In genomic region chr4:158827475-158828085, GRCh38 we compare ENCODE assay signal across 13 cellular contexts. TPM values are rescaled to one million over a fixed set of nuclear protein-coding genes. Genes with fewer than 3 reads are reported as not detected.
DNase-seq lines count a peak whose midpoint lies in the region; ATAC-seq, FAIRE-seq and TF ChIP-seq lines count a peak whose summit lies in the region.
"Had no signal": no experiment of that assay in that cellular context is flagged by ENCODE, and none has a peak within 500 bp of the region (broad histone marks: within the 10 kb centered on the region; RNA-seq: fewer than 3 reads in every experiment).

No MANE protein-coding gene starts in this region.

- intact Hi-C loops in heart right ventricle (cut with DNase I) = loop anchor here in 2 of 10 donors (5.0 to 10.0 kb wide), 2 partner anchors 53 to 55 kb away; no protein-coding TSS in a partner anchor
- intact Hi-C loops in psoas muscle (cut with DNase I) = no loop called here

- H3K9me3 ChIP-seq in T-helper 17 cell (ENCODE audit: control insufficient read depth, low read length, poor library complexity, severe bottlenecking) (no peaks in the 10 kb centered on the region), heart right ventricle (no peaks in the 10 kb centered on the region), psoas muscle (no peaks in the 10 kb centered on the region), tibial nerve (no peaks in the 10 kb centered on the region)
- H3K9me3 ChIP-seq: gastroesophageal sphincter had no signal

- H3F3A ChIP-seq in GM23338 (replicated peaks; ENCODE audit: low read depth) = no peaks in the 10 kb centered on the region

- no peak for FAIRE-seq in GM19239 (lab: Jason Lieb, UNC)

- no peak overlapping the region for H2AFZ ChIP-seq in GM23338

- H3K36me3 Mint-ChIP-seq in GM23338 (ENCODE audit: low read depth) = no peaks in the 10 kb centered on the region
- peaks cover 15% of the 10 kb centered on the region for H3K36me3 Mint-ChIP-seq in T-helper 17 cell (ENCODE audit: low read depth)

- no peaks in the 10 kb centered on the region for H3K79me2 ChIP-seq in GM23338 (replicated peaks; ENCODE audit: insufficient read depth)

- no peak overlapping the region for H3K4me3 ChIP-seq in GM23338
- no peak overlapping the region for H3K4me3 ChIP-seq in heart right ventricle
- no peak overlapping the region for H3K4me3 ChIP-seq in psoas muscle
- H3K4me3 ChIP-seq in tibial nerve = no peak overlapping the region
- H3K4me3 ChIP-seq: gastroesophageal sphincter had no signal

- no peak for DNase-seq in GM23338 (ENCODE audit: low spot score)
- no peak for DNase-seq in T-helper 17 cell
- no peak for DNase-seq in heart right ventricle
- no peak for DNase-seq in psoas muscle
- no peak for DNase-seq in NCI-H226
- no peak for DNase-seq in tibial nerve (ENCODE audit: low spot score in 2 of 2)
- no peak for DNase-seq in GM19239 (ENCODE audit: insufficient read length, low spot score)
- no peak for DNase-seq in NCI-H446 treated with DMSO at 0.1 percent for 48 hours (lab: John Stamatoyannopoulos, UW)
- DNase-seq: activated CD8-positive, alpha-beta T cell treated with anti-CD3 and anti-CD28 coated beads for 36 hours; GOT3; NCI-H1694 had no signal

- no peaks in the 10 kb centered on the region for H3K9me2 ChIP-seq in GM23338 (ENCODE audit: insufficient read depth)

- H3K4me1 ChIP-seq in GM23338 (ENCODE audit: insufficient read depth) (no peaks in the 10 kb centered on the region), heart right ventricle (peaks cover 20 to 62% (median 49%) of the 10 kb centered on the region in 9 donors), psoas muscle (peaks cover 45% of the 10 kb centered on the region), tibial nerve (peaks cover 0 to 42% (median 17%) of the 10 kb centered on the region in 4 donors)

- H3K27ac Mint-ChIP-seq in GM23338 (0 out of 2 replicates have a peak overlapping the region, but pooled peaks have one; percentile 4), T-helper 17 cell (peak overlapping the region; percentile 90)
- H3K27ac Mint-ChIP-seq: activated CD8-positive, alpha-beta T cell treated with anti-CD3 and anti-CD28 coated beads for 36 hours had no signal

- H3K9me3 Mint-ChIP-seq in GM23338 = no peaks in the 10 kb centered on the region
- H3K9me3 Mint-ChIP-seq: activated CD8-positive, alpha-beta T cell treated with anti-CD3 and anti-CD28 coated beads for 36 hours; activated naive CD4-positive, alpha-beta T cell treated with anti-CD3 and anti-CD28 coated beads for 36 hours had no signal

- no peak for ATAC-seq in GM23338
- no peak for ATAC-seq in T-helper 17 cell
- peak in 6 of 8 donors; percentile 13 to 81 (median 34) for ATAC-seq in heart right ventricle
- ATAC-seq in psoas muscle = no peak
- ATAC-seq: activated CD8-positive, alpha-beta T cell treated with anti-CD3 and anti-CD28 coated beads for 36 hours; gastroesophageal sphincter had no signal

- TF ChIP-seq CTCF in GM23338 (conservative IDR thresholded peaks at IDR 0.05; ENCODE audit: low read depth in 2 of 2) (no peak), heart right ventricle (IDR thresholded peaks at IDR 0.05) (no peak), psoas muscle (IDR thresholded peaks at IDR 0.05) (no peak), tibial nerve (IDR thresholded peaks at IDR 0.05) (no peak)

- no peaks in the 10 kb centered on the region for H3K27me3 Mint-ChIP-seq in GM23338 (ENCODE audit: insufficient read depth, low read depth, poor library complexity)
- H3K27me3 Mint-ChIP-seq in T-helper 17 cell = no peaks in the 10 kb centered on the region
- H3K27me3 Mint-ChIP-seq: activated CD8-positive, alpha-beta T cell treated with anti-CD3 and anti-CD28 coated beads for 36 hours had no signal

- no peaks in the 10 kb centered on the region for H3K27me3 ChIP-seq in GM23338 (ENCODE audit: insufficient read depth)
- H3K27me3 ChIP-seq in heart right ventricle = no peaks in the 10 kb centered on the region
- no peaks in the 10 kb centered on the region for H3K27me3 ChIP-seq in psoas muscle (ENCODE audit: insufficient read depth in 3 of 3, low read length in 2 of 3)
- H3K27me3 ChIP-seq in tibial nerve = no peaks in the 10 kb centered on the region
- H3K27me3 ChIP-seq: gastroesophageal sphincter had no signal

- H3K4me3 Mint-ChIP-seq in GM23338 = no peak overlapping the region
- no peak overlapping the region for H3K4me3 Mint-ChIP-seq in T-helper 17 cell
- H3K4me3 Mint-ChIP-seq: activated CD8-positive, alpha-beta T cell treated with anti-CD3 and anti-CD28 coated beads for 36 hours; activated naive CD4-positive, alpha-beta T cell treated with anti-CD3 and anti-CD28 coated beads for 36 hours had no signal

- TF ChIP-seq POLR2A in tibial nerve (IDR thresholded peaks at IDR 0.05) = no peak

- 28 to 53% methylated on average over 5 of the region's 5 CpGs for WGBS in heart right ventricle, 2 donors
- WGBS in psoas muscle, 3 donors = 56 to 73% (median 60%) methylated on average over 5 of the region's 5 CpGs
- WGBS in tibial nerve, 2 donors = 72 to 79% methylated on average over 5 of the region's 5 CpGs

- H3K4me1 Mint-ChIP-seq in GM23338 = peaks cover 22% of the 10 kb centered on the region
- H3K4me1 Mint-ChIP-seq in T-helper 17 cell = peaks cover 41% of the 10 kb centered on the region

- H3K36me3 ChIP-seq in GM23338 (ENCODE audit: insufficient read depth) = no peaks in the 10 kb centered on the region
- peaks cover 0 to 41% (median 8%) of the 10 kb centered on the region in 9 donors for H3K36me3 ChIP-seq in heart right ventricle
- H3K36me3 ChIP-seq in psoas muscle (ENCODE audit: insufficient read depth in 1 of 2, low read depth in 1 of 2) = peaks cover 22 to 40% of the 10 kb centered on the region in 2 donors
- peaks cover 0 to 30% (median 0%) of the 10 kb centered on the region in 3 donors for H3K36me3 ChIP-seq in tibial nerve

- H3K4me2 ChIP-seq in GM23338 = no peak overlapping the region

- no peak overlapping the region for H3K27ac ChIP-seq in GM23338 (ENCODE audit: low read depth)
- peak overlapping the region in 9 of 10 donors; percentile 9 to 83 (median 69) for H3K27ac ChIP-seq in heart right ventricle
- peak overlapping the region; percentile 85 for H3K27ac ChIP-seq in psoas muscle
- no peak overlapping the region for H3K27ac ChIP-seq in tibial nerve

- H4K20me1 ChIP-seq in GM23338 (replicated peaks; ENCODE audit: insufficient read depth) = no peaks in the 10 kb centered on the region

- no peak for TF ChIP-seq EP300 in tibial nerve (IDR thresholded peaks at IDR 0.05)

TF ChIP-seq in GM23338, 12 proteins besides CTCF, POLR2A, EP300 and RAD21:
- no peak for TF ChIP-seq JUNB (IDR thresholded peaks at IDR 0.05; ENCODE audit: unreplicated experiment)
- no peak for TF ChIP-seq ZNF331 (CRISPR knock-in tag; IDR thresholded peaks at IDR 0.05; ENCODE audit: low read depth)
- no peak for TF ChIP-seq ETS1 (IDR thresholded peaks at IDR 0.05)
- TF ChIP-seq EZH2 (IDR thresholded peaks at IDR 0.05; ENCODE audit: low read depth, unreplicated experiment) = no peak
- TF ChIP-seq NANOG (IDR thresholded peaks at IDR 0.05; ENCODE audit: borderline replicate concordance) = no peak
- no peak for TF ChIP-seq POLR2AphosphoS5 (IDR thresholded peaks at IDR 0.05; ENCODE audit: low read depth)
TF ChIP-seq in GM23338: peak in this region for 0.

RNA-seq across cellular contexts. Expression of gene FNIP2, which starts 58.8 kb away (rescaled TPM):
- 17.2 and 32.4 TPM in 2 replicates for total RNA-seq in GM23338 (2014; rRNA removed; shearing (Covaris generic))
- 2.7 TPM in 2 replicates for polyA plus RNA-seq in GM23338 (2016; fragmentation: Nextera tagmentation; extraction: Ambion mirVana)
- 10 to 100 TPM in 1 of 2 donors, 1 to 10 TPM in 1; 7.7 to 11.5 TPM for total RNA-seq in T-helper 17 cell
- total RNA-seq in heart right ventricle = 10 to 100 TPM; 34.1 to 89.7 (median 53.4) TPM
- 10 to 100 TPM in 1 of 2 donors, 1 to 10 TPM in 1; 8.5 to 17.8 TPM for polyA plus RNA-seq in heart right ventricle
- 10 to 100 TPM; 31.5 to 92.1 (median 53.4) TPM for total RNA-seq in psoas muscle
- polyA plus RNA-seq in psoas muscle = 10 to 100 TPM; 15.6 to 33.3 (median 19.1) TPM
- 10 to 100 TPM; 61.5 to 74.3 (median 69.3) TPM for total RNA-seq in tibial nerve

Comparison
In these comparisons a context has a peak if more than half of its experiments do, and no peak if none do; other contexts are left out.
1. ATAC-seq: peak in heart right ventricle (6 of 8); none in GM23338 (single experiment), T-helper 17 cell (single experiment) and psoas muscle (0 of 4).
2. H3K27ac ChIP-seq: peak in heart right ventricle (9 of 10) and psoas muscle (single experiment); none in GM23338 (single experiment) and tibial nerve (0 of 4).